ENCODE assay signal across 1 cellular context in genomic region chr11:64849600-64850356, GRCh38.
TF ChIP-seq lines count a peak whose summit lies in the region.

No MANE protein-coding gene starts in this region.

TF ChIP-seq in H1, 55 proteins besides CTCF, POLR2A, EP300 and RAD21:
- TF ChIP-seq RFX5 (IDR thresholded peaks at IDR 0.05; ENCODE audit: borderline replicate concordance, low read depth, low read length) (no peak), EZH2 (IDR thresholded peaks at IDR 0.05; ENCODE audit: low read depth, low read length, severe bottlenecking) (no peak), SUZ12 (IDR thresholded peaks at IDR 0.05; ENCODE audit: low read length) (no peak), KDM5A (IDR thresholded peaks at IDR 0.05; ENCODE audit: low read length) (no peak), BRCA1 (IDR thresholded peaks at IDR 0.05; ENCODE audit: low read depth, low read length) (no peak), HDAC6 (IDR thresholded peaks at IDR 0.05; ENCODE audit: low read depth, low read length) (no peak), POLR2AphosphoS5 (IDR thresholded peaks at IDR 0.05; ENCODE audit: low read depth, low read length) (no peak), ASH2L (IDR thresholded peaks at IDR 0.05; ENCODE audit: low read length) (no peak), SP1 (IDR thresholded peaks at IDR 0.05; ENCODE audit: low read depth, low read length) (no peak), MAFK (IDR thresholded peaks at IDR 0.05; ENCODE audit: low read depth, low read length) (no peak), CREB1 (IDR thresholded peaks at IDR 0.05) (no peak), GABPA (IDR thresholded peaks at IDR 0.05; ENCODE audit: borderline replicate concordance, insufficient read depth, low read length) (no peak), CHD2 (IDR thresholded peaks at IDR 0.05; ENCODE audit: low read length) (no peak), NRF1 (IDR thresholded peaks at IDR 0.05; ENCODE audit: low read depth, low read length) (no peak), CEBPB (IDR thresholded peaks at IDR 0.05; ENCODE audit: low read depth, low read length) (no peak), SIN3A (conservative IDR thresholded peaks at IDR 0.05 in 1 of 2, IDR thresholded peaks at IDR 0.05 in 1 of 2; ENCODE audit: low read depth in 1 of 2, low read length in 2 of 2) (no peak)
- TF ChIP-seq, protein P1, sequence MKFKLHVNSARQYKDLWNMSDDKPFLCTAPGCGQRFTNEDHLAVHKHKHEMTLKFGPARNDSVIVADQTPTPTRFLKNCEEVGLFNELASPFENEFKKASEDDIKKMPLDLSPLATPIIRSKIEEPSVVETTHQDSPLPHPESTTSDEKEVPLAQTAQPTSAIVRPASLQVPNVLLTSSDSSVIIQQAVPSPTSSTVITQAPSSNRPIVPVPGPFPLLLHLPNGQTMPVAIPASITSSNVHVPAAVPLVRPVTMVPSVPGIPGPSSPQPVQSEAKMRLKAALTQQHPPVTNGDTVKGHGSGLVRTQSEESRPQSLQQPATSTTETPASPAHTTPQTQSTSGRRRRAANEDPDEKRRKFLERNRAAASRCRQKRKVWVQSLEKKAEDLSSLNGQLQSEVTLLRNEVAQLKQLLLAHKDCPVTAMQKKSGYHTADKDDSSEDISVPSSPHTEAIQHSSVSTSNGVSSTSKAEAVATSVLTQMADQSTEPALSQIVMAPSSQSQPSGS (IDR thresholded peaks at IDR 0.05; ENCODE audit: low read length) = no peak
- TF ChIP-seq, protein P2, sequence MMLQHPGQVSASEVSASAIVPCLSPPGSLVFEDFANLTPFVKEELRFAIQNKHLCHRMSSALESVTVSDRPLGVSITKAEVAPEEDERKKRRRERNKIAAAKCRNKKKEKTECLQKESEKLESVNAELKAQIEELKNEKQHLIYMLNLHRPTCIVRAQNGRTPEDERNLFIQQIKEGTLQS (IDR thresholded peaks at IDR 0.05; ENCODE audit: insufficient read depth, low read depth, low read length) = no peak
TF ChIP-seq in H1: peak in this region for 0.
